Comparison of ENCODE assay signal across 1 cellular context in genomic region chr12:94262228-94263010, GRCh38.
TF ChIP-seq lines count a peak whose summit lies in the region.

No MANE protein-coding gene starts in this region.

TF ChIP-seq in SK-N-SH, 30 proteins besides CTCF, POLR2A, EP300 and RAD21 (continued from another document):
- peak; percentile 86 for TF ChIP-seq PBX3 (IDR thresholded peaks at IDR 0.05)
- TF ChIP-seq MXI1 (IDR thresholded peaks at IDR 0.05; ENCODE audit: low read depth, low read length) = peak; percentile 53; the same call in 1 of the 2 replicates
